Comparison of ENCODE assay signal across 8 cellular contexts in the genomic region with DNA sequence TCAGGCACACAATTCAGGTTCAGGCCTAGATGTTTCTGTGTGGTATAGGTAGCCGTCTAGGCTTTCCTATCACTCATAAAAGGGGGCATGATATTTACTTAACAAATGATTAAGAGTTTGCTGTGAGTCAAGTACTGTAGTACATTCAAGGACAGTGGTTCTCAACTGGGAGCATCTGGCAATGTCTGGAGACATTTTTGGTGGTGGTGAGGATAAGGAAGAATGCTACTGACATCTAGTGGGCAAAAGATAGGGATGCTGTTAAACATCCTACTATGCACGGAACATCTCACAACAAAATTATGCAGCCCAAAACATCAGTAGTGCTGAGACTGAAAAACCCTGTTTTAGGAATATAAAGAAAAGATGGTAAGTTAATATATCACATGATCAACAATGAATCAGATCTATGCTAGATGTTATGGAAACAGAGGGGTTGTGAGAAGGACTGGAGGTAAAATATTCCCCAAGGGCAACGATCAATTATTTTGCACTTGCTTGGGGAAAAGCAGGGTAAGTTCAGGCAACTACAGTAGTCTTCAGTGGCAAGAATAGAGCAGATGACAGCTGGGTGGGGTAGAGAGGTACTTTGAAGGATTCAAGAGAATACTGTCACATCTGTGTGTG.
DNase-seq lines count a peak whose midpoint lies in the region; ATAC-seq and TF ChIP-seq lines count a peak whose summit lies in the region.

No MANE protein-coding gene starts in this region.

- peak overlapping the region; percentile 78 for H3K27ac Mint-ChIP-seq in stimulated activated effector memory CD8-positive, alpha-beta T cell treated with anti-CD3 and anti-CD28 coated beads, Interleukin-12 subunit alpha, Interleukin-12 subunit beta, amount 100 ng/mL, for 72 hours

- ATAC-seq in stimulated activated effector memory CD8-positive, alpha-beta T cell treated with anti-CD3 and anti-CD28 coated beads, Interleukin-12 subunit alpha, Interleukin-12 subunit beta, amount 100 ng/mL, for 72 hours = no peak
- ATAC-seq in GM19397 (IDR thresholded peaks at IDR 0.05; ENCODE audit: unreplicated experiment) = no peak

- peak; percentile 31 for TF ChIP-seq CTCF in AG09319 (IDR thresholded peaks at IDR 0.05; ENCODE audit: low read depth, low read length)
- TF ChIP-seq CTCF in GM12875 (IDR thresholded peaks at IDR 0.05; ENCODE audit: borderline replicate concordance, insufficient read depth, low read depth, low read length) = peak; percentile 59

- no peak overlapping the region for H3K4me3 Mint-ChIP-seq in stimulated activated effector memory CD8-positive, alpha-beta T cell treated with anti-CD3 and anti-CD28 coated beads, Interleukin-12 subunit alpha, Interleukin-12 subunit beta, amount 100 ng/mL, for 72 hours

- no peaks in the 10 kb centered on the region for H3K9me3 Mint-ChIP-seq in stimulated activated effector memory CD8-positive, alpha-beta T cell treated with anti-CD3 and anti-CD28 coated beads, Interleukin-12 subunit alpha, Interleukin-12 subunit beta, amount 100 ng/mL, for 72 hours

- H3K4me3 ChIP-seq in GM12875 (ENCODE audit: low read depth, low read length) = no peak overlapping the region

- DNase-seq in AG09319 (ENCODE audit: extremely low read depth, low read depth) (no peak), RKO (ENCODE audit: low spot score) (peak; percentile 74), erythroblast (lab: John Stamatoyannopoulos, UW) (peak; percentile 56 to 64), GM19240 (ENCODE audit: insufficient read length, low spot score) (no peak), OCI-M2 (lab: John Stamatoyannopoulos, UW; ENCODE audit: unreplicated experiment) (no peak)
- no peak for DNase-seq in stimulated activated effector memory CD8-positive, alpha-beta T cell treated with anti-CD3 and anti-CD28 coated beads, Interleukin-12 subunit alpha, Interleukin-12 subunit beta, amount 100 ng/mL, for 72 hours (ENCODE audit: low spot score in 2 of 2)

- peaks cover 100% of the 10 kb centered on the region for H3K36me3 Mint-ChIP-seq in stimulated activated effector memory CD8-positive, alpha-beta T cell treated with anti-CD3 and anti-CD28 coated beads, Interleukin-12 subunit alpha, Interleukin-12 subunit beta, amount 100 ng/mL, for 72 hours

- no peak for TF ChIP-seq POLR2A in erythroblast (IDR thresholded peaks at IDR 0.05; ENCODE audit: low read length)

- peaks cover 39% of the 10 kb centered on the region for H3K4me1 Mint-ChIP-seq in stimulated activated effector memory CD8-positive, alpha-beta T cell treated with anti-CD3 and anti-CD28 coated beads, Interleukin-12 subunit alpha, Interleukin-12 subunit beta, amount 100 ng/mL, for 72 hours

Comparison
In these comparisons a context has a peak if more than half of its experiments do, and no peak if none do; other contexts are left out.
1. DNase-seq: peak in RKO (single experiment) and erythroblast (2 of 2); none in AG09319 (single experiment), stimulated activated effector memory CD8-positive, alpha-beta T cell treated with anti-CD3 and anti-CD28 coated beads, Interleukin-12 subunit alpha, Interleukin-12 subunit beta, amount 100 ng/mL, for 72 hours (0 of 2), GM19240 (single experiment) and OCI-M2 (single experiment).